9 cellular contexts compared by ENCODE assay signal in the genomic region with DNA sequence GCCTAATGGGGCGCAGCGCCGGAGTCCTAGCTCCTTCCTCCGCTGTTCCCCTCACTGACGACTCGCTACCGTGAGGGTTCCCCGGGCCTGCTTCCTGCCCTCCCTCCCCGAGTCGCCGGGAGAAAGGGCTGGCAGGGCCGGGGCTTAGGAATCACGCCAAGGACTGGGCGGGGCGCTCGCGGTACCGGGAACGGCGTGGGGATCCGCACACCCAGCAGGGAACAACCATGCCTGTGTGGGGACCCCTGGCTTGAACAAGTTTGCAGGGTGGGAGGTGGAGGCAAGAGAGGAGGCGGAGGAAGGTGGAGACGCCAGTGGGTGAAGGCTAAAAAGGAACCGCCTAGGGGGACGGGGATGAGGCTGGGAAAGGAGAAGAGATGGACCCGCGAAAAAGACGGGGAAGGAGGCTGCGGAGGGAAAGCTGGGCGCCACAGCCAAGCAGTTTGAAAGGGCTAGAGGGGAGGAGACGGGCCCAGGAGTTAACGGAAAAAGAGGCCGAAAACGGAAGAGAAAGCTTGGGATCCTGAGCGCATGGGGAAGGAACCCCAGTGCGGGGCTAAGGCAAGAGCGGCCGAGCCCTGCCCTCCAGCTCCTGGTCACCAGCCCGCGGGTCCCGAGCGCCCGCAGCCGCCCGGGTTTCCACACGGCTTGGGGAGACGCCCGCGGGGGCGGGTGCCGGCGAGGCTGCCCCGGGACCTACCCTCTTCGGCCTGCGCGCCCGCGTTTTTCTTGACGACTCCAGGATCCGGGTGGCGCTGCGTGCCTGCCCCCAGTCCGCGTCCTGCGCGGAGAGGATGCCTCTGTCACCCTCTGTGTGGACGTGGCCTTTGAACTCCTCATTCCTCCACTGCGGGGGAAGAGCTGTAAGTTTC. TPM values are rescaled to one million over a fixed set of nuclear protein-coding genes. Genes with fewer than 3 reads are reported as not detected.
DNase-seq lines count a peak whose midpoint lies in the region; ATAC-seq and TF ChIP-seq lines count a peak whose summit lies in the region.
"Had no signal": no experiment of that assay in that cellular context is flagged by ENCODE, and none has a peak within 500 bp of the region (broad histone marks: within the 10 kb centered on the region; RNA-seq: fewer than 3 reads in every experiment).

No MANE protein-coding gene starts in this region.

- peaks cover 30% of the 10 kb centered on the region for H3K27me3 ChIP-seq in neural cell (ENCODE audit: insufficient read depth, low read depth, low read length)

- CTCF ChIA-PET in activated CD4-positive, alpha-beta T cell treated with anti-CD3 and anti-CD28 coated beads, Interleukin-2, amount 10 ng/mL, durations not matched to agents 7 days and 5 days (lab: Charles Lee): no interaction called here

- H3K4me3 ChIP-seq in fibroblast of villous mesenchyme (ENCODE audit: low read depth, low read length): peak overlapping the region; percentile 97
- H3K4me3 ChIP-seq in neural cell (ENCODE audit: low read length): peak overlapping the region; percentile 84

- peaks cover 6% of the 10 kb centered on the region for H3K79me2 ChIP-seq in neural cell (replicated peaks; ENCODE audit: insufficient read depth, low read length)

- H3K4me2 ChIP-seq in neural cell (ENCODE audit: low read length): peak overlapping the region; percentile 63

- no peaks in the 10 kb centered on the region for H3K9me3 Mint-ChIP-seq in activated CD4-positive, alpha-beta T cell treated with anti-CD3 and anti-CD28 coated beads, Interleukin-2, amount 10 ng/mL, durations not matched to agents 7 days and 5 days

- peak overlapping the region; percentile 42 for H2AFZ ChIP-seq in neural cell (ENCODE audit: low read depth, low read length)

- peak overlapping the region; percentile 61 for H3K9ac ChIP-seq in neural cell (ENCODE audit: low read length)

- no peaks in the 10 kb centered on the region for H3K4me1 Mint-ChIP-seq in activated CD4-positive, alpha-beta T cell treated with anti-CD3 and anti-CD28 coated beads, Interleukin-2, amount 10 ng/mL, durations not matched to agents 7 days and 5 days

- H3K4me3 Mint-ChIP-seq in activated CD4-positive, alpha-beta T cell treated with anti-CD3 and anti-CD28 coated beads, Interleukin-2, amount 10 ng/mL, durations not matched to agents 7 days and 5 days: no peak overlapping the region

- H3K9me3 ChIP-seq in neural cell (ENCODE audit: low read length): no peaks in the 10 kb centered on the region

- no peaks in the 10 kb centered on the region for H3K36me3 Mint-ChIP-seq in activated CD4-positive, alpha-beta T cell treated with anti-CD3 and anti-CD28 coated beads, Interleukin-2, amount 10 ng/mL, durations not matched to agents 7 days and 5 days (ENCODE audit: low read depth)

- DNase-seq in AG08395 (ENCODE audit: low spot score) (peak; percentile 57), RPMI7951 (ENCODE audit: low read depth) (peak; percentile 78), fibroblast of villous mesenchyme (ENCODE audit: low read depth) (peak; percentile 70)
- no peak for DNase-seq in activated CD4-positive, alpha-beta T cell treated with anti-CD3 and anti-CD28 coated beads, Interleukin-2, amount 10 ng/mL, durations not matched to agents 7 days and 5 days
- DNase-seq in activated naive CD4-positive, alpha-beta T cell treated with anti-CD3 and anti-CD28 coated beads, Interleukin-2, amount 50 U/mL, for 16 hours: no peak
- DNase-seq: NCI-H526 treated with DMSO at 0.1 percent for 48 hours had no signal

- TF ChIP-seq CTCF in fibroblast of villous mesenchyme (IDR thresholded peaks at IDR 0.05; ENCODE audit: insufficient read depth, low read depth, low read length) (no peak), neural cell (IDR thresholded peaks at IDR 0.05; ENCODE audit: poor library complexity, severe bottlenecking) (no peak)

- no peak for TF ChIP-seq RAD21 in neural cell (conservative IDR thresholded peaks at IDR 0.05)

- H4K20me1 ChIP-seq in neural cell (ENCODE audit: insufficient read depth): no peaks in the 10 kb centered on the region

- no peak for ATAC-seq in GM21723 (IDR thresholded peaks at IDR 0.05; ENCODE audit: unreplicated experiment)
- no peak for ATAC-seq in HG03039 (IDR thresholded peaks at IDR 0.05; ENCODE audit: unreplicated experiment)

- H3K9me2 ChIP-seq in neural cell (ENCODE audit: insufficient read depth, low read length): no peaks in the 10 kb centered on the region

- TF ChIP-seq EP300 in neural cell (conservative IDR thresholded peaks at IDR 0.05; ENCODE audit: poor library complexity, severe bottlenecking): no peak

- no peak overlapping the region for H3K27ac Mint-ChIP-seq in activated CD4-positive, alpha-beta T cell treated with anti-CD3 and anti-CD28 coated beads, Interleukin-2, amount 10 ng/mL, durations not matched to agents 7 days and 5 days

- H3K36me3 ChIP-seq in neural cell (ENCODE audit: insufficient read depth, low read length): no peaks in the 10 kb centered on the region

- H3F3A ChIP-seq in neural cell (ENCODE audit: insufficient read depth, low read length, poor library complexity, severe bottlenecking): no peaks in the 10 kb centered on the region

- POLR2A ChIA-PET in activated CD4-positive, alpha-beta T cell treated with anti-CD3 and anti-CD28 coated beads, Interleukin-2, amount 10 ng/mL, durations not matched to agents 7 days and 5 days (lab: Charles Lee): no interaction called here

- H3K27me3 Mint-ChIP-seq in activated CD4-positive, alpha-beta T cell treated with anti-CD3 and anti-CD28 coated beads, Interleukin-2, amount 10 ng/mL, durations not matched to agents 7 days and 5 days: peaks cover 38% of the 10 kb centered on the region

- H3K27ac ChIP-seq in neural cell (ENCODE audit: low read length): no peak overlapping the region

TF ChIP-seq in neural cell, 6 proteins besides CTCF, POLR2A, EP300 and RAD21:
- TF ChIP-seq MXI1 (conservative IDR thresholded peaks at IDR 0.05; ENCODE audit: poor library complexity, severe bottlenecking) (no peak), EZH2 (IDR thresholded peaks at IDR 0.05; ENCODE audit: borderline replicate concordance, insufficient read depth, low read length, poor library complexity, severe bottlenecking) (no peak), SMC3 (conservative IDR thresholded peaks at IDR 0.05; ENCODE audit: poor library complexity) (no peak), TAF1 (IDR thresholded peaks at IDR 0.05; ENCODE audit: low read depth) (no peak), POLR2AphosphoS5 (IDR thresholded peaks at IDR 0.05) (no peak)
- TF ChIP-seq, protein P1, sequence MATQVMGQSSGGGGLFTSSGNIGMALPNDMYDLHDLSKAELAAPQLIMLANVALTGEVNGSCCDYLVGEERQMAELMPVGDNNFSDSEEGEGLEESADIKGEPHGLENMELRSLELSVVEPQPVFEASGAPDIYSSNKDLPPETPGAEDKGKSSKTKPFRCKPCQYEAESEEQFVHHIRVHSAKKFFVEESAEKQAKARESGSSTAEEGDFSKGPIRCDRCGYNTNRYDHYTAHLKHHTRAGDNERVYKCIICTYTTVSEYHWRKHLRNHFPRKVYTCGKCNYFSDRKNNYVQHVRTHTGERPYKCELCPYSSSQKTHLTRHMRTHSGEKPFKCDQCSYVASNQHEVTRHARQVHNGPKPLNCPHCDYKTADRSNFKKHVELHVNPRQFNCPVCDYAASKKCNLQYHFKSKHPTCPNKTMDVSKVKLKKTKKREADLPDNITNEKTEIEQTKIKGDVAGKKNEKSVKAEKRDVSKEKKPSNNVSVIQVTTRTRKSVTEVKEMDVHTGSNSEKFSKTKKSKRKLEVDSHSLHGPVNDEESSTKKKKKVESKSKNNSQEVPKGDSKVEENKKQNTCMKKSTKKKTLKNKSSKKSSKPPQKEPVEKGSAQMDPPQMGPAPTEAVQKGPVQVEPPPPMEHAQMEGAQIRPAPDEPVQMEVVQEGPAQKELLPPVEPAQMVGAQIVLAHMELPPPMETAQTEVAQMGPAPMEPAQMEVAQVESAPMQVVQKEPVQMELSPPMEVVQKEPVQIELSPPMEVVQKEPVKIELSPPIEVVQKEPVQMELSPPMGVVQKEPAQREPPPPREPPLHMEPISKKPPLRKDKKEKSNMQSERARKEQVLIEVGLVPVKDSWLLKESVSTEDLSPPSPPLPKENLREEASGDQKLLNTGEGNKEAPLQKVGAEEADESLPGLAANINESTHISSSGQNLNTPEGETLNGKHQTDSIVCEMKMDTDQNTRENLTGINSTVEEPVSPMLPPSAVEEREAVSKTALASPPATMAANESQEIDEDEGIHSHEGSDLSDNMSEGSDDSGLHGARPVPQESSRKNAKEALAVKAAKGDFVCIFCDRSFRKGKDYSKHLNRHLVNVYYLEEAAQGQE (IDR thresholded peaks at IDR 0.05; ENCODE audit: borderline replicate concordance): no peak

RNA-seq across cellular contexts. Expression of gene CDH11, which starts 1.3 kb away (rescaled TPM):
- total RNA-seq in RPMI7951 (2014; rRNA removed; shearing (Covaris generic)): 48.6 and 52.0 TPM in 2 replicates
- total RNA-seq in fibroblast of villous mesenchyme: 265 and 290 TPM in 2 replicates
- polyA plus RNA-seq in neural cell: 22.9 and 23.4 TPM in 2 replicates
- polyA minus RNA-seq in neural cell: 60.6 and 78.6 TPM in 2 replicates
- not detected for total RNA-seq in activated CD4-positive, alpha-beta T cell treated with anti-CD3 and anti-CD28 coated beads, Interleukin-2, amount 10 ng/mL, durations not matched to agents 7 days and 5 days

Comparison
In these comparisons a context has a peak if more than half of its experiments do, and no peak if none do; other contexts are left out.
1. DNase-seq: peak in AG08395 (single experiment), RPMI7951 (single experiment) and fibroblast of villous mesenchyme (single experiment); none in activated CD4-positive, alpha-beta T cell treated with anti-CD3 and anti-CD28 coated beads, Interleukin-2, amount 10 ng/mL, durations not matched to agents 7 days and 5 days (single experiment) and activated naive CD4-positive, alpha-beta T cell treated with anti-CD3 and anti-CD28 coated beads, Interleukin-2, amount 50 U/mL, for 16 hours (single experiment).
2. RNA of gene CDH11, which starts 1.3 kb away (total RNA-seq): 265 to 290 TPM in fibroblast of villous mesenchyme and 48.6 to 52.0 TPM in RPMI7951; not detected in activated CD4-positive, alpha-beta T cell treated with anti-CD3 and anti-CD28 coated beads, Interleukin-2, amount 10 ng/mL, durations not matched to agents 7 days and 5 days; every median in the first group is over 10 times any median in the second.